In genomic region chr9:4844439-4844838, GRCh38 we compare ENCODE assay signal across 2 cellular contexts.
TF ChIP-seq lines count a peak whose summit lies in the region.

No MANE protein-coding gene starts in this region.

TF ChIP-seq in liver, 16 proteins besides CTCF, POLR2A, EP300 and RAD21 (continued from another document):
- TF ChIP-seq, protein P1, sequence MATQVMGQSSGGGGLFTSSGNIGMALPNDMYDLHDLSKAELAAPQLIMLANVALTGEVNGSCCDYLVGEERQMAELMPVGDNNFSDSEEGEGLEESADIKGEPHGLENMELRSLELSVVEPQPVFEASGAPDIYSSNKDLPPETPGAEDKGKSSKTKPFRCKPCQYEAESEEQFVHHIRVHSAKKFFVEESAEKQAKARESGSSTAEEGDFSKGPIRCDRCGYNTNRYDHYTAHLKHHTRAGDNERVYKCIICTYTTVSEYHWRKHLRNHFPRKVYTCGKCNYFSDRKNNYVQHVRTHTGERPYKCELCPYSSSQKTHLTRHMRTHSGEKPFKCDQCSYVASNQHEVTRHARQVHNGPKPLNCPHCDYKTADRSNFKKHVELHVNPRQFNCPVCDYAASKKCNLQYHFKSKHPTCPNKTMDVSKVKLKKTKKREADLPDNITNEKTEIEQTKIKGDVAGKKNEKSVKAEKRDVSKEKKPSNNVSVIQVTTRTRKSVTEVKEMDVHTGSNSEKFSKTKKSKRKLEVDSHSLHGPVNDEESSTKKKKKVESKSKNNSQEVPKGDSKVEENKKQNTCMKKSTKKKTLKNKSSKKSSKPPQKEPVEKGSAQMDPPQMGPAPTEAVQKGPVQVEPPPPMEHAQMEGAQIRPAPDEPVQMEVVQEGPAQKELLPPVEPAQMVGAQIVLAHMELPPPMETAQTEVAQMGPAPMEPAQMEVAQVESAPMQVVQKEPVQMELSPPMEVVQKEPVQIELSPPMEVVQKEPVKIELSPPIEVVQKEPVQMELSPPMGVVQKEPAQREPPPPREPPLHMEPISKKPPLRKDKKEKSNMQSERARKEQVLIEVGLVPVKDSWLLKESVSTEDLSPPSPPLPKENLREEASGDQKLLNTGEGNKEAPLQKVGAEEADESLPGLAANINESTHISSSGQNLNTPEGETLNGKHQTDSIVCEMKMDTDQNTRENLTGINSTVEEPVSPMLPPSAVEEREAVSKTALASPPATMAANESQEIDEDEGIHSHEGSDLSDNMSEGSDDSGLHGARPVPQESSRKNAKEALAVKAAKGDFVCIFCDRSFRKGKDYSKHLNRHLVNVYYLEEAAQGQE (IDR thresholded peaks at IDR 0.05): no peak
- TF ChIP-seq HNF4G (IDR thresholded peaks at IDR 0.05) (no peak), FOXA1 (IDR thresholded peaks at IDR 0.05) (no peak), NR2F2 (IDR thresholded peaks at IDR 0.05) (no peak), GABPA (IDR thresholded peaks at IDR 0.05 in 1 of 2, conservative IDR thresholded peaks at IDR 0.05 in 1 of 2) (no peak), RXRA (IDR thresholded peaks at IDR 0.05) (no peak), EGR1 (IDR thresholded peaks at IDR 0.05; ENCODE audit: low read depth in 2 of 2) (no peak)
- TF ChIP-seq, protein P2, sequence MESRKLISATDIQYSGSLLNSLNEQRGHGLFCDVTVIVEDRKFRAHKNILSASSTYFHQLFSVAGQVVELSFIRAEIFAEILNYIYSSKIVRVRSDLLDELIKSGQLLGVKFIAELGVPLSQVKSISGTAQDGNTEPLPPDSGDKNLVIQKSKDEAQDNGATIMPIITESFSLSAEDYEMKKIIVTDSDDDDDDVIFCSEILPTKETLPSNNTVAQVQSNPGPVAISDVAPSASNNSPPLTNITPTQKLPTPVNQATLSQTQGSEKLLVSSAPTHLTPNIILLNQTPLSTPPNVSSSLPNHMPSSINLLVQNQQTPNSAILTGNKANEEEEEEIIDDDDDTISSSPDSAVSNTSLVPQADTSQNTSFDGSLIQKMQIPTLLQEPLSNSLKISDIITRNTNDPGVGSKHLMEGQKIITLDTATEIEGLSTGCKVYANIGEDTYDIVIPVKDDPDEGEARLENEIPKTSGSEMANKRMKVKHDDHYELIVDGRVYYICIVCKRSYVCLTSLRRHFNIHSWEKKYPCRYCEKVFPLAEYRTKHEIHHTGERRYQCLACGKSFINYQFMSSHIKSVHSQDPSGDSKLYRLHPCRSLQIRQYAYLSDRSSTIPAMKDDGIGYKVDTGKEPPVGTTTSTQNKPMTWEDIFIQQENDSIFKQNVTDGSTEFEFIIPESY (IDR thresholded peaks at IDR 0.05): no peak
- TF ChIP-seq, protein P3, sequence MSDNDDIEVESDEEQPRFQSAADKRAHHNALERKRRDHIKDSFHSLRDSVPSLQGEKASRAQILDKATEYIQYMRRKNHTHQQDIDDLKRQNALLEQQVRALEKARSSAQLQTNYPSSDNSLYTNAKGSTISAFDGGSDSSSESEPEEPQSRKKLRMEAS (IDR thresholded peaks at IDR 0.05): no peak

TF ChIP-seq in HepG2, 621 proteins besides CTCF, POLR2A, EP300 and RAD21:
- TF ChIP-seq, protein P4, sequence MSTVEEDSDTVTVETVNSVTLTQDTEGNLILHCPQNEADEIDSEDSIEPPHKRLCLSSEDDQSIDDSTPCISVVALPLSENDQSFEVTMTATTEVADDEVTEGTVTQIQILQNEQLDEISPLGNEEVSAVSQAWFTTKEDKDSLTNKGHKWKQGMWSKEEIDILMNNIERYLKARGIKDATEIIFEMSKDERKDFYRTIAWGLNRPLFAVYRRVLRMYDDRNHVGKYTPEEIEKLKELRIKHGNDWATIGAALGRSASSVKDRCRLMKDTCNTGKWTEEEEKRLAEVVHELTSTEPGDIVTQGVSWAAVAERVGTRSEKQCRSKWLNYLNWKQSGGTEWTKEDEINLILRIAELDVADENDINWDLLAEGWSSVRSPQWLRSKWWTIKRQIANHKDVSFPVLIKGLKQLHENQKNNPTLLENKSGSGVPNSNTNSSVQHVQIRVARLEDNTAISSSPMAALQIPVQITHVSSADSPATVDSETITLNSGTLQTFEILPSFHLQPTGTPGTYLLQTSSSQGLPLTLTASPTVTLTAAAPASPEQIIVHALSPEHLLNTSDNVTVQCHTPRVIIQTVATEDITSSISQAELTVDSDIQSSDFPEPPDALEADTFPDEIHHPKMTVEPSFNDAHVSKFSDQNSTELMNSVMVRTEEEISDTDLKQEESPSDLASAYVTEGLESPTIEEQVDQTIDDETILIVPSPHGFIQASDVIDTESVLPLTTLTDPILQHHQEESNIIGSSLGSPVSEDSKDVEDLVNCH (CRISPR knock-in tag; IDR thresholded peaks at IDR 0.05): no peak
- TF ChIP-seq CCDC6 (CRISPR knock-in tag; IDR thresholded peaks at IDR 0.05) (no peak), ZNF232 (CRISPR knock-in tag; IDR thresholded peaks at IDR 0.05; ENCODE audit: borderline replicate concordance) (no peak), MXD4 (CRISPR knock-in tag; IDR thresholded peaks at IDR 0.05) (no peak), BORCS8-MEF2B (CRISPR knock-in tag; IDR thresholded peaks at IDR 0.05) (no peak), SAP130 (CRISPR knock-in tag; IDR thresholded peaks at IDR 0.05; ENCODE audit: low read depth) (no peak), ZNF629 (CRISPR knock-in tag; conservative IDR thresholded peaks at IDR 0.05) (no peak), ZNF136 (CRISPR knock-in tag; IDR thresholded peaks at IDR 0.05; ENCODE audit: low read depth) (no peak), MAF1 (CRISPR knock-in tag; IDR thresholded peaks at IDR 0.05; ENCODE audit: borderline replicate concordance) (no peak), ZBTB34 (CRISPR knock-in tag; IDR thresholded peaks at IDR 0.05) (no peak), ZNF589 (CRISPR knock-in tag; conservative IDR thresholded peaks at IDR 0.05) (no peak), ZNF569 (CRISPR knock-in tag; IDR thresholded peaks at IDR 0.05; ENCODE audit: borderline replicate concordance) (no peak), ZNF552 (CRISPR knock-in tag; IDR thresholded peaks at IDR 0.05; ENCODE audit: borderline replicate concordance) (no peak)
- TF ChIP-seq, protein P5, sequence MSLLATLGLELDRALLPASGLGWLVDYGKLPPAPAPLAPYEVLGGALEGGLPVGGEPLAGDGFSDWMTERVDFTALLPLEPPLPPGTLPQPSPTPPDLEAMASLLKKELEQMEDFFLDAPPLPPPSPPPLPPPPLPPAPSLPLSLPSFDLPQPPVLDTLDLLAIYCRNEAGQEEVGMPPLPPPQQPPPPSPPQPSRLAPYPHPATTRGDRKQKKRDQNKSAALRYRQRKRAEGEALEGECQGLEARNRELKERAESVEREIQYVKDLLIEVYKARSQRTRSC (CRISPR knock-in tag; IDR thresholded peaks at IDR 0.05; ENCODE audit: low read depth): no peak
- TF ChIP-seq, protein P6, sequence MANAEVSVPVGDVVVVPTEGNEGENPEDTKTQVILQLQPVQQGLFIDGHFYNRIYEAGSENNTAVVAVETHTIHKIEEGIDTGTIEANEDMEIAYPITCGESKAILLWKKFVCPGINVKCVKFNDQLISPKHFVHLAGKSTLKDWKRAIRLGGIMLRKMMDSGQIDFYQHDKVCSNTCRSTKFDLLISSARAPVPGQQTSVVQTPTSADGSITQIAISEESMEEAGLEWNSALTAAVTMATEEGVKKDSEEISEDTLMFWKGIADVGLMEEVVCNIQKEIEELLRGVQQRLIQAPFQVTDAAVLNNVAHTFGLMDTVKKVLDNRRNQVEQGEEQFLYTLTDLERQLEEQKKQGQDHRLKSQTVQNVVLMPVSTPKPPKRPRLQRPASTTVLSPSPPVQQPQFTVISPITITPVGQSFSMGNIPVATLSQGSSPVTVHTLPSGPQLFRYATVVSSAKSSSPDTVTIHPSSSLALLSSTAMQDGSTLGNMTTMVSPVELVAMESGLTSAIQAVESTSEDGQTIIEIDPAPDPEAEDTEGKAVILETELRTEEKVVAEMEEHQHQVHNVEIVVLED (CRISPR knock-in tag; IDR thresholded peaks at IDR 0.05; ENCODE audit: borderline replicate concordance): no peak
